Comparison of ENCODE assay signal across 16 cellular contexts in the genomic region with DNA sequence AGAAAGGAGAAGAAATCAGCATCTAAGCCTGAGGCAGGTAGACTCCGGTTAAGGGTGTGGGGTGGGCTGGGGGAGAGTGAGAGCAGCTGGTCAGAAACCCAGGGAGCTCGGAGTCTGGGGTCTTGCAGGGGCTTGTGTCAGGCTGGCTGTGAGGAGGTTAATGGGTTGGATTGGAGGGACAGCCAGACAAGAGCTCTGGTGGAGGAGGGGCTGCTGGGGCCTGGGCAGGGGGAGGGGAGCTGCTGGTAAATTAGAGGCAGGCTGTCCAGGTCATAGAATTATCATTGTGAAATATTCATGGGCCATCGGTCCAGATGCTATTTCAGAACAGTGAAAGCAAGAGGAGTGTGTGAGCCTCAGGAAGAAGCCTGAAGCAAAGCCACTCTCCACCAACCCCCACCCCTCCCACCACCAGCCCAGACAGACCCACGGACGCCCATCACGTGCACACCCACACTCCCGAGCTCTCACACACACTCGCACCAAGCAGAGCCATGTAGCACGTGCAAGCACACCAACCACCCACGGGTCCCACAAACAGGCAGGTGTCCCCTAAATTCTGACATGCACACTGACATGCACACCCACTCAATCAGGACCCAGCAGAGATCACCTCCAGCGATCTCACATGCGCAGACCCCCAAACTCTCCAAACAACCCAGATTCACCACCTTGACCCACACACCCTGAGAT. TPM values are rescaled to one million over a fixed set of nuclear protein-coding genes. Genes with fewer than 3 reads are reported as not detected.
"Had no signal": no experiment of that assay in that cellular context is flagged by ENCODE, and none has a peak within 500 bp of the region (broad histone marks: within the 10 kb centered on the region; RNA-seq: fewer than 3 reads in every experiment).

No MANE protein-coding gene starts in this region.

- ATAC-seq: activated CD8-positive, alpha-beta memory T cell treated with anti-CD3 and anti-CD28 coated beads, Interleukin-2, amount 10 ng/mL, durations not matched to agents 7 days and 5 days; esophagus mucosa; stimulated activated naive CD8-positive, alpha-beta T cell treated with anti-CD3 and anti-CD28 coated beads, Interleukin-15, amount 100 ng/mL, for 72 hours; upper lobe of right lung had no signal

- H3K36me3 Mint-ChIP-seq: activated CD4-positive, alpha-beta memory T cell treated with anti-CD3 and anti-CD28 coated beads for 36 hours; activated CD8-positive, alpha-beta memory T cell treated with anti-CD3 and anti-CD28 coated beads, Interleukin-2, amount 10 ng/mL, durations not matched to agents 7 days and 5 days; activated naive CD4-positive, alpha-beta T cell treated with anti-CD3 and anti-CD28 coated beads, Interleukin-2, amount 50 U/mL, for 72 hours; naive B cell had no signal

- H3K4me2 ChIP-seq: hepatocyte had no signal

- DNase-seq: activated CD4-positive, alpha-beta memory T cell treated with anti-CD3 and anti-CD28 coated beads for 36 hours; activated CD8-positive, alpha-beta memory T cell treated with anti-CD3 and anti-CD28 coated beads, Interleukin-2, amount 10 ng/mL, durations not matched to agents 7 days and 5 days; activated T-cell treated with anti-CD3 and anti-CD28 coated beads, Interleukin-2, amount 50 U/mL, for 1 hour; caudate nucleus; colonic mucosa; islet precursor cell; mammary epithelial cell; naive B cell; stimulated activated CD4-positive, alpha-beta T cell treated with anti-CD3 and anti-CD28 coated beads, Interleukin-1b, Interleukin-23, amount 100 ng/mL, for 48 hours; stimulated activated naive CD8-positive, alpha-beta T cell treated with anti-CD3 and anti-CD28 coated beads, Interleukin-15, amount 100 ng/mL, for 72 hours; upper lobe of right lung had no signal

- H3K9me3 Mint-ChIP-seq: activated CD4-positive, alpha-beta memory T cell treated with anti-CD3 and anti-CD28 coated beads for 36 hours; activated naive CD4-positive, alpha-beta T cell treated with anti-CD3 and anti-CD28 coated beads, Interleukin-2, amount 50 U/mL, for 72 hours; naive B cell; stimulated activated naive CD8-positive, alpha-beta T cell treated with anti-CD3 and anti-CD28 coated beads, Interleukin-15, amount 100 ng/mL, for 72 hours had no signal

- H3K27ac Mint-ChIP-seq: activated CD4-positive, alpha-beta memory T cell treated with anti-CD3 and anti-CD28 coated beads for 36 hours; activated CD8-positive, alpha-beta memory T cell treated with anti-CD3 and anti-CD28 coated beads, Interleukin-2, amount 10 ng/mL, durations not matched to agents 7 days and 5 days; activated naive CD4-positive, alpha-beta T cell treated with anti-CD3 and anti-CD28 coated beads, Interleukin-2, amount 50 U/mL, for 72 hours; naive B cell had no signal

- H3K4me3 ChIP-seq: colonic mucosa, hepatocyte, thoracic aorta, upper lobe of right lung had no signal

- H3K36me3 ChIP-seq: colonic mucosa, thoracic aorta had no signal

- H3K27ac ChIP-seq: colonic mucosa, hepatocyte, thoracic aorta, upper lobe of right lung had no signal

- H3K79me2 ChIP-seq: hepatocyte had no signal

- H3K4me3 Mint-ChIP-seq: activated CD4-positive, alpha-beta memory T cell treated with anti-CD3 and anti-CD28 coated beads for 36 hours; activated CD8-positive, alpha-beta memory T cell treated with anti-CD3 and anti-CD28 coated beads, Interleukin-2, amount 10 ng/mL, durations not matched to agents 7 days and 5 days; stimulated activated naive CD8-positive, alpha-beta T cell treated with anti-CD3 and anti-CD28 coated beads, Interleukin-15, amount 100 ng/mL, for 72 hours had no signal

- H2AFZ ChIP-seq: hepatocyte had no signal

- H3K9me3 ChIP-seq: colonic mucosa, thoracic aorta, upper lobe of right lung had no signal

RNA-seq across cellular contexts. Expression of a gene that starts 18.8 kb away (rescaled TPM):
- total RNA-seq: activated CD8-positive, alpha-beta memory T cell treated with anti-CD3 and anti-CD28 coated beads, Interleukin-2, amount 10 ng/mL, durations not matched to agents 7 days and 5 days had no signal

RNA-seq across cellular contexts. Expression of a gene that starts 58.3 kb away (rescaled TPM):
- total RNA-seq: activated CD4-positive, alpha-beta memory T cell treated with anti-CD3 and anti-CD28 coated beads for 36 hours; activated CD8-positive, alpha-beta memory T cell treated with anti-CD3 and anti-CD28 coated beads, Interleukin-2, amount 10 ng/mL, durations not matched to agents 7 days and 5 days; activated naive CD4-positive, alpha-beta T cell treated with anti-CD3 and anti-CD28 coated beads, Interleukin-2, amount 50 U/mL, for 72 hours; colonic mucosa; esophagus mucosa; hepatocyte; mammary epithelial cell; omental fat pad; thoracic aorta; upper lobe of right lung had no signal
- polyA plus RNA-seq: hepatocyte, mammary epithelial cell had no signal
